Comparison of ENCODE assay signal across 18 cellular contexts in the genomic region with DNA sequence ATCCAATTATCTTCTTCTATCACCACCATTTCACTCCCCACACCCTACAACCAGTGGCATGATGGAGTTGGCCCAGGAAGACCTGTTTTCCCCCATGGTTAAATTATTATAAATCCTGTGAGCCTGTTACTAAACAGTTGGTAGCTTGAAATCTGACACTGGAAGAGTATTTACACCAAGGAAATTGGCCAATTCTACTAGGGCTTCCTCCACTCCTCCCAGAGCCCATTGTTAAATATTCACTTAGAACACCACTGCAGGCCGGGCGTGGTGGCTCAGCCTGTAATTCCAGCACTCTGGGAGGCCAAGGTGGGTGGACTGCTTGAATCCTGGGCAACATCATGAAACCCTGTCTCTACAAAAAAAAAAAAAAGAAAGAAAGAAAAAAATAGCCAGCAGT. TPM values are rescaled to one million over a fixed set of nuclear protein-coding genes. Genes with fewer than 3 reads are reported as not detected.
"Had no signal": no experiment of that assay in that cellular context is flagged by ENCODE, and none has a peak within 500 bp of the region (broad histone marks: within the 10 kb centered on the region; RNA-seq: fewer than 3 reads in every experiment).

No MANE protein-coding gene starts in this region.

- H3K4me3 ChIP-seq: ascending aorta, esophagus squamous epithelium, hepatocyte, left ventricle myocardium inferior, tibial nerve, vagina had no signal

- H3K4me1 Mint-ChIP-seq: neural crest cell had no signal

- H3K4me1 ChIP-seq: ascending aorta, left ventricle myocardium inferior, tibial nerve had no signal

- H3K27ac ChIP-seq: ascending aorta, esophagus squamous epithelium, hepatocyte, left ventricle myocardium inferior, tibial nerve, vagina had no signal

- H3K36me3 ChIP-seq: ascending aorta, esophagus squamous epithelium, left ventricle myocardium inferior, vagina had no signal

- H3K27me3 Mint-ChIP-seq: T-cell had no signal

- H3K27me3 ChIP-seq: ascending aorta, esophagus squamous epithelium, hepatocyte, tibial nerve, vagina had no signal

- H3K27ac Mint-ChIP-seq: activated CD4-positive, alpha-beta memory T cell treated with anti-CD3 and anti-CD28 coated beads, Interleukin-2, amount 10 ng/mL, durations not matched to agents 7 days and 5 days; stimulated activated naive CD8-positive, alpha-beta T cell treated with anti-CD3 and anti-CD28 coated beads, Interleukin-15, Interleukin-2, amounts not matched to agents 100 ng/mL and 50 ng/mL, for 24 hours; T-cell; WTC11 had no signal

- H2AFZ ChIP-seq: hepatocyte had no signal

- DNase-seq: activated CD4-positive, alpha-beta memory T cell treated with anti-CD3 and anti-CD28 coated beads, Interleukin-2, amount 10 ng/mL, durations not matched to agents 7 days and 5 days; activated CD8-positive, alpha-beta memory T cell treated with anti-CD3 and anti-CD28 coated beads, Interleukin-2, amount 50 U/mL, for 4 hours; activated effector memory CD4-positive, alpha-beta T cell treated with anti-CD3 and anti-CD28 coated beads, Interleukin-2, amount 50 U/mL, for 16 hours; activated naive CD4-positive, alpha-beta T cell treated with anti-CD3 and anti-CD28 coated beads, Interleukin-2, amount 50 U/mL, for 16 hours; activated T-cell treated with anti-CD3 and anti-CD28 coated beads, Interleukin-2, amount 50 U/mL, for 48 hours; cortex of kidney; esophagus squamous epithelium; left ventricle myocardium inferior; stimulated activated CD4-positive, alpha-beta T cell treated with anti-CD3 and anti-CD28 coated beads, Interleukin-12 subunit alpha, Interleukin-12 subunit beta, amount 100 ng/mL, for 4 hours; stimulated activated CD4-positive, alpha-beta T cell treated with anti-CD3 and anti-CD28 coated beads, Interleukin-1b, Interleukin-23, amount 100 ng/mL, for 48 hours had no signal

- H3K79me2 ChIP-seq: hepatocyte had no signal

- H3K4me3 Mint-ChIP-seq: activated CD4-positive, alpha-beta memory T cell treated with anti-CD3 and anti-CD28 coated beads, Interleukin-2, amount 10 ng/mL, durations not matched to agents 7 days and 5 days; neural crest cell; stimulated activated naive CD8-positive, alpha-beta T cell treated with anti-CD3 and anti-CD28 coated beads, Interleukin-15, Interleukin-2, amounts not matched to agents 100 ng/mL and 50 ng/mL, for 24 hours; T-cell; WTC11 had no signal

- H3K4me2 ChIP-seq: hepatocyte had no signal

RNA-seq across cellular contexts. Expression of a gene that starts 32.4 kb away (rescaled TPM):
- total RNA-seq: ascending aorta had no signal
